In the genomic region with DNA sequence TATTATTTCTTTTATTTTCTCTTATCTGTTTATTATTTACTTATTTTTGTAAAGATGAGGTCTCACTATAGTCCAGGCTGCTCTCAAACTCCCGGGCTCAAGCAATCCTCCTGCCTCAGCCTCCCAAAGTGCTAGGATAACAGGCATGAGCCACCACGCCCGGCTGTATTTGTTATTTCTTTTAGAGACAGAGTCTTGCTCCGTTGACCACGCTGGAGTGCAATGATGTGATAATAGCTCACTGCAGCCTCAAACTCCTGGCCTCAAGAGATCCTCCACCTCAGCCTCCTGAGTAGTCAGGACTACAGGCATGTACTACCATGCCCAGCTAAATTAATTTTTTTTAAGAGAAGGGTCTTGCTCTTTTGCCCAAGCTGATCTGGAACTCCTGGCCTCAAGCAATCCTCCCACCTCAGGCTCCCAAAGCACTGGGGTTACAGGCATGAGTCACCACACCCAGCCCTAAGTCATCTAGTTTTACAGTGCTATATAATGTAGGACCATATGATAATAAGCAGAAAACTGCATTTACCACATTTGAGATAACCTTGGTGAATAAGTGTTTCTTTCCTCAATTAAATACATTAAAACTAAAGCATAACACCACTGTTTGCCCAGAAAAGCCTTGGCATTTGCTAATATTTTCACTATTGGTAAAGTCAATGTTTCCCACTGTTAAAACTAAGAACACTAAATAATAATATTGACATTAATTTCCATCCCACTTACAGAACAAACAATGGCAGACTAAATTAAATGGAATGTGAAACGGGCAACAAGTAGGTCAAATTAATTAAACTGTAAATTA, we compare ENCODE assay signal across 21 cellular contexts.
A peak's percentile ranks its signal among the peaks of the same experiment; 100 is the strongest.
DNase-seq lines count a peak whose midpoint lies in the region; ATAC-seq and TF ChIP-seq lines count a peak whose summit lies in the region.
"Had no signal": no experiment of that assay in that cellular context is flagged by ENCODE, and none has a peak within 500 bp of the region (broad histone marks: within the 10 kb centered on the region; RNA-seq: fewer than 3 reads in every experiment).

No MANE protein-coding gene starts in this region.

- H3K4me3 Mint-ChIP-seq in T-helper 17 cell: peak overlapping the region; percentile 39
- H3K4me3 Mint-ChIP-seq: neural progenitor cell, T-cell had no signal

- H3K27ac ChIP-seq in HCT116 (ENCODE audit: low read depth, low read length) (no peak overlapping the region), trophoblast cell (ENCODE audit: low read depth, low read length) (no peak overlapping the region)
- H3K27ac ChIP-seq: BLaER1, esophagus squamous epithelium, heart left ventricle, neural progenitor cell had no signal

- H3K4me2 ChIP-seq in HCT116 (ENCODE audit: low read length) (peak overlapping the region; percentile 5; the same call in 1 of the 2 replicates), trophoblast cell (ENCODE audit: low read length) (no peak overlapping the region)
- H3K4me2 ChIP-seq: BLaER1, neural progenitor cell had no signal

- H3K4ac ChIP-seq in trophoblast cell (ENCODE audit: low read depth, low read length): no peak overlapping the region

- no peak overlapping the region for H2BK5ac ChIP-seq in trophoblast cell (ENCODE audit: low read depth, low read length, poor library complexity)

- no peak overlapping the region for H3K23ac ChIP-seq in trophoblast cell (ENCODE audit: low read length)

- H3K9me3 ChIP-seq in HCT116 (ENCODE audit: control insufficient read depth in 1 of 2, insufficient read depth in 1 of 2, low read depth in 1 of 2, low read length in 2 of 2): no peaks in the 10 kb centered on the region
- H3K9me3 ChIP-seq in T-helper 17 cell (ENCODE audit: control insufficient read depth, low read length, poor library complexity, severe bottlenecking): no peaks in the 10 kb centered on the region
- H3K9me3 ChIP-seq in trophoblast cell (ENCODE audit: insufficient read depth, low read depth, low read length): no peaks in the 10 kb centered on the region
- H3K9me3 ChIP-seq: esophagus squamous epithelium, heart left ventricle, tibial nerve had no signal

- no peaks in the 10 kb centered on the region for H3K27me3 Mint-ChIP-seq in T-helper 17 cell
- H3K27me3 Mint-ChIP-seq: T-cell had no signal

- H2BK12ac ChIP-seq in trophoblast cell (ENCODE audit: low read length): no peak overlapping the region

- H3K36me3 ChIP-seq in HCT116 (ENCODE audit: control insufficient read depth in 1 of 2, insufficient read depth in 2 of 2, low read length in 2 of 2) (no peaks in the 10 kb centered on the region), trophoblast cell (ENCODE audit: control insufficient read depth in 1 of 2, insufficient read depth in 2 of 2, low read length in 2 of 2) (no peaks in the 10 kb centered on the region)
- H3K36me3 ChIP-seq: BLaER1, esophagus squamous epithelium, heart left ventricle, neural progenitor cell, tibial nerve had no signal

- CTCF ChIA-PET in HCT116 (lab: Charles Lee): no interaction called here

- POLR2A ChIA-PET in HCT116 (lab: Charles Lee): no interaction called here

- H2BK120ac ChIP-seq in trophoblast cell (ENCODE audit: insufficient read depth, low read length, poor library complexity): no peak overlapping the region

- peak; percentile 62 for DNase-seq in Daoy (ENCODE audit: low read depth)
- no peak for DNase-seq in HCT116 (ENCODE audit: low read depth, low spot score)
- DNase-seq in T-helper 17 cell: no peak
- peak; percentile 60 for DNase-seq in islet precursor cell
- DNase-seq in trophoblast cell: no peak
- no peak for DNase-seq in SW 1271 (lab: John Stamatoyannopoulos, UW)
- DNase-seq: activated T-cell treated with anti-CD3 and anti-CD28 coated beads for 4 hours; dorsolateral prefrontal cortex; esophagus squamous epithelium; heart left ventricle; NCI-H1105 treated with DMSO at 0.1 percent for 48 hours; NCI-H774; right cardiac atrium; stimulated activated CD4-positive, alpha-beta T cell treated with anti-CD3 and anti-CD28 coated beads, Interleukin-2, amount 100 ng/mL, for 48 hours; T-cell had no signal

- no peak overlapping the region for H4K91ac ChIP-seq in trophoblast cell (ENCODE audit: low read depth, low read length)

- H3K4me3 ChIP-seq in HCT116 (replicated peaks in 1 of 2; ENCODE audit: low read depth in 1 of 2, low read length in 2 of 2) (no peak overlapping the region), trophoblast cell (ENCODE audit: low read depth, low read length) (no peak overlapping the region)
- H3K4me3 ChIP-seq: BLaER1, dorsolateral prefrontal cortex, esophagus squamous epithelium, heart left ventricle, neural progenitor cell, tibial nerve had no signal

- ATAC-seq in HCT116 (peak; percentile 42; the same call in 1 of the 2 replicates), T-helper 17 cell (peak; percentile 7), HG03457 (IDR thresholded peaks at IDR 0.05; ENCODE audit: unreplicated experiment) (no peak), HG03025 (IDR thresholded peaks at IDR 0.05; ENCODE audit: low FRiP score, unreplicated experiment) (no peak)
- ATAC-seq: heart left ventricle, right cardiac atrium, T-cell had no signal

- no TSS peak for BruUV-seq in HCT116 (replicated peaks; lab: Mats Ljungman, UMichigan)

- H3K4me1 Mint-ChIP-seq in T-helper 17 cell: peaks cover 27% of the 10 kb centered on the region

- no peak overlapping the region for H3K18ac ChIP-seq in trophoblast cell (ENCODE audit: low read length)

- no peak for TF ChIP-seq POLR2A in HCT116 (IDR thresholded peaks at IDR 0.05; ENCODE audit: borderline replicate concordance, extremely low read depth, insufficient read depth, insufficient read length)

- no CpG with 5 or more reads among the region's 6 CpGs for WGBS in trophoblast cell (ENCODE audit: extremely low coverage, insufficient coverage, insufficient read length)

- H4K20me1 ChIP-seq in HCT116 (ENCODE audit: insufficient read depth): no peaks in the 10 kb centered on the region

- H3K79me1 ChIP-seq in trophoblast cell (ENCODE audit: low read length): no peaks in the 10 kb centered on the region

- intact Hi-C loops in HCT116 (cut with micrococcal nuclease): no loop called here

- H3K27ac Mint-ChIP-seq in T-helper 17 cell: peak overlapping the region; percentile 54
- H3K27ac Mint-ChIP-seq: neural progenitor cell, T-cell had no signal

- TF ChIP-seq CTCF in HCT116 (IDR thresholded peaks at IDR 0.05 in 2 of 3, conservative IDR thresholded peaks at IDR 0.05 in 1 of 3; ENCODE audit: borderline replicate concordance in 1 of 3, insufficient read depth in 1 of 3, low read depth in 2 of 3, low read length in 2 of 3): no peak

- H4K8ac ChIP-seq in trophoblast cell (ENCODE audit: low read depth, low read length): no peak overlapping the region

- no peak overlapping the region for H4K12ac ChIP-seq in trophoblast cell (ENCODE audit: low read depth, low read length)

- H3K79me2 ChIP-seq in HCT116 (ENCODE audit: insufficient read depth, low read length): peaks cover 7% of the 10 kb centered on the region
- no peaks in the 10 kb centered on the region for H3K79me2 ChIP-seq in trophoblast cell (ENCODE audit: control insufficient read depth, insufficient read depth, low read length, poor library complexity)

- no peak overlapping the region for H3K9ac ChIP-seq in HCT116 (ENCODE audit: low read length)
- H3K9ac ChIP-seq in trophoblast cell (ENCODE audit: low read length): no peak overlapping the region
- H3K9ac ChIP-seq: BLaER1, neural progenitor cell had no signal

- RAD21 ChIA-PET in HCT116 (lab: Charles Lee; ENCODE audit: low non-redundant PET in 1 of 2, low total read pairs in 2 of 2, uncharacterized antibody in 2 of 2, unreplicated experiment in 2 of 2): no interaction called here

- TF ChIP-seq RAD21 in HCT116 (IDR thresholded peaks at IDR 0.05; ENCODE audit: low read depth): no peak

- H3K14ac ChIP-seq in trophoblast cell (ENCODE audit: low read length): no peak overlapping the region

- H3K36me3 Mint-ChIP-seq in T-helper 17 cell (ENCODE audit: low read depth): no peaks in the 10 kb centered on the region
- H3K36me3 Mint-ChIP-seq: activated naive CD4-positive, alpha-beta T cell treated with anti-CD3 and anti-CD28 coated beads, Interleukin-2, amount 50 U/mL, for 72 hours; neural progenitor cell had no signal

- H2AK5ac ChIP-seq in trophoblast cell (ENCODE audit: low read length): no peak overlapping the region

- H3K27me3 ChIP-seq in HCT116 (ENCODE audit: insufficient read depth, low read length): no peaks in the 10 kb centered on the region
- no peaks in the 10 kb centered on the region for H3K27me3 ChIP-seq in trophoblast cell (ENCODE audit: insufficient read depth, low read length)
- H3K27me3 ChIP-seq: BLaER1, dorsolateral prefrontal cortex, esophagus squamous epithelium, heart left ventricle, neural progenitor cell, tibial nerve had no signal

- no peak overlapping the region for H2AFZ ChIP-seq in HCT116 (ENCODE audit: low read depth, low read length, poor library complexity, severe bottlenecking)
- no peak overlapping the region for H2AFZ ChIP-seq in trophoblast cell (ENCODE audit: insufficient read depth, low read length, poor library complexity)
- H2AFZ ChIP-seq: neural progenitor cell had no signal

- H3K9me2 ChIP-seq in HCT116 (ENCODE audit: insufficient read depth): no peaks in the 10 kb centered on the region

- H3K4me1 ChIP-seq in HCT116 (ENCODE audit: control insufficient read depth in 1 of 2, insufficient read depth in 2 of 2, low read length in 2 of 2) (peaks cover 0 to 10% of the 10 kb centered on the region in 2 experiments; a peak in 2 of 4 replicates), trophoblast cell (ENCODE audit: control insufficient read depth in 1 of 2, insufficient read depth in 2 of 2, low read length in 2 of 2) (no peaks in the 10 kb centered on the region)

TF ChIP-seq in HCT116, 20 proteins besides CTCF, POLR2A, EP300 and RAD21 (continues in another document):
- TF ChIP-seq, protein P1, sequence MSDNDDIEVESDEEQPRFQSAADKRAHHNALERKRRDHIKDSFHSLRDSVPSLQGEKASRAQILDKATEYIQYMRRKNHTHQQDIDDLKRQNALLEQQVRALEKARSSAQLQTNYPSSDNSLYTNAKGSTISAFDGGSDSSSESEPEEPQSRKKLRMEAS (IDR thresholded peaks at IDR 0.05): no peak
- no peak for TF ChIP-seq CEBPB (IDR thresholded peaks at IDR 0.05; ENCODE audit: low read depth)
- no peak for TF ChIP-seq EZH2 (IDR thresholded peaks at IDR 0.05)
- TF ChIP-seq CBX3 (IDR thresholded peaks at IDR 0.05; ENCODE audit: low read depth): no peak
- no peak for TF ChIP-seq SIN3A (IDR thresholded peaks at IDR 0.05; ENCODE audit: low read depth)
- no peak for TF ChIP-seq ZFX (IDR thresholded peaks at IDR 0.05)
- no peak for TF ChIP-seq POLR2AphosphoS5 (IDR thresholded peaks at IDR 0.05; ENCODE audit: low read depth, low read length)
- TF ChIP-seq, protein P2, sequence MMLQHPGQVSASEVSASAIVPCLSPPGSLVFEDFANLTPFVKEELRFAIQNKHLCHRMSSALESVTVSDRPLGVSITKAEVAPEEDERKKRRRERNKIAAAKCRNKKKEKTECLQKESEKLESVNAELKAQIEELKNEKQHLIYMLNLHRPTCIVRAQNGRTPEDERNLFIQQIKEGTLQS (IDR thresholded peaks at IDR 0.05): no peak
- TF ChIP-seq YY1 (IDR thresholded peaks at IDR 0.05; ENCODE audit: extremely low read depth, insufficient replicate concordance, low read depth, low read length): no peak
- TF ChIP-seq ZNF274 (IDR thresholded peaks at IDR 0.05; ENCODE audit: low read depth, low read length): no peak
- TF ChIP-seq SP1 (IDR thresholded peaks at IDR 0.05; ENCODE audit: low read depth): no peak

Comparison
In these comparisons a context has a peak if more than half of its experiments do, and no peak if none do; other contexts are left out.
1. DNase-seq: peak in Daoy (single experiment) and islet precursor cell (single experiment); none in HCT116 (single experiment), T-helper 17 cell (0 of 3), trophoblast cell (0 of 2) and SW 1271 (0 of 2).
2. ATAC-seq: peak in HCT116 (single experiment) and T-helper 17 cell (single experiment); none in HG03457 (single experiment) and HG03025 (single experiment).